ENCODE assay signal across 8 cellular contexts in genomic region chr2:87470381-87471380, GRCh38.
DNase-seq lines count a peak whose midpoint lies in the region; ATAC-seq, FAIRE-seq and TF ChIP-seq lines count a peak whose summit lies in the region.
"Not testable (repeated sequence)": the region's sequence is repeated elsewhere in the genome, so short reads cannot be mapped to it uniquely, and the experiment has no call there.

No MANE protein-coding gene starts in this region.

- peak overlapping the region; percentile 96 for H3K27ac Mint-ChIP-seq in activated naive CD8-positive, alpha-beta T cell
- peak overlapping the region in 7 of 9 donors; percentile 20 to 97 (median 90) for H3K27ac Mint-ChIP-seq in naive thymus-derived CD4-positive, alpha-beta T cell
- H3K27ac Mint-ChIP-seq in stimulated activated naive B cell treated with anti-CD40 and anti-IgM and Interleukin-4, amounts not matched to agents 10 μg/mL and 1 μg/mL and 100 μg/mL, for 72 hours = peak overlapping the region; percentile 100

- H3K9me3 ChIP-seq in naive thymus-derived CD4-positive, alpha-beta T cell (ENCODE audit: control insufficient read depth in 2 of 3, low read length in 3 of 3) = not testable (repeated sequence)

- H3K27me3 ChIP-seq in naive thymus-derived CD4-positive, alpha-beta T cell (ENCODE audit: control insufficient read depth in 2 of 2, insufficient read depth in 2 of 2, low read length in 2 of 2) = not testable (repeated sequence)

- not testable (repeated sequence) for H3K4me3 ChIP-seq in naive thymus-derived CD4-positive, alpha-beta T cell (ENCODE audit: low read length)

- H3K9me3 Mint-ChIP-seq in activated naive CD8-positive, alpha-beta T cell (ENCODE audit: low read depth); naive thymus-derived CD4-positive, alpha-beta T cell; stimulated activated naive B cell treated with anti-CD40 and anti-IgM and Interleukin-4, amounts not matched to agents 10 μg/mL and 1 μg/mL and 100 μg/mL, for 72 hours: not testable (repeated sequence)

- intact Hi-C loops in naive thymus-derived CD4-positive, alpha-beta T cell (cut with micrococcal nuclease) = not testable (repeated sequence)

- peak overlapping the region; percentile 82 for H3K4me3 Mint-ChIP-seq in activated naive CD8-positive, alpha-beta T cell
- peak overlapping the region in 8 of 10 donors; percentile 41 to 76 (median 67) for H3K4me3 Mint-ChIP-seq in naive thymus-derived CD4-positive, alpha-beta T cell
- H3K4me3 Mint-ChIP-seq in stimulated activated naive B cell treated with anti-CD40 and anti-IgM and Interleukin-4, amounts not matched to agents 10 μg/mL and 1 μg/mL and 100 μg/mL, for 72 hours = peak overlapping the region; percentile 86 to 91

- not testable (repeated sequence) for TF ChIP-seq POLR2A in GM12891 (IDR thresholded peaks at IDR 0.05; ENCODE audit: low read depth, low read length)

- not testable (repeated sequence) for H3K36me3 Mint-ChIP-seq in activated naive CD8-positive, alpha-beta T cell; naive thymus-derived CD4-positive, alpha-beta T cell
- H3K36me3 Mint-ChIP-seq in stimulated activated naive B cell treated with anti-CD40 and anti-IgM and Interleukin-4, amounts not matched to agents 10 μg/mL and 1 μg/mL and 100 μg/mL, for 72 hours = peaks cover 8 to 18% of the 10 kb centered on the region in 2 donors

- not testable (repeated sequence) for DNase-seq in GM12891 (ENCODE audit: insufficient read length, low spot score)
- DNase-seq in activated CD4-positive, alpha-beta T cell treated with anti-CD3 and anti-CD28 coated beads, Interleukin-2, amount 50 U/mL, for 24 hours (ENCODE audit: low read depth in 1 of 2, low spot score in 1 of 2) = peak; percentile 44 to 61
- peak in 1 of 9 donors; percentile 59 for DNase-seq in naive thymus-derived CD4-positive, alpha-beta T cell
- peak; percentile 71 for DNase-seq in stimulated activated naive B cell treated with anti-CD40 and anti-IgM and Interleukin-4, amounts not matched to agents 10 μg/mL and 1 μg/mL and 100 μg/mL, for 72 hours

- H3K4me1 ChIP-seq in naive thymus-derived CD4-positive, alpha-beta T cell (ENCODE audit: control insufficient read depth in 2 of 2, insufficient read depth in 2 of 2, low read length in 2 of 2) = peaks cover 3 to 12% of the 10 kb centered on the region in 2 donors

- not testable (repeated sequence) for H3K27me3 Mint-ChIP-seq in activated naive CD8-positive, alpha-beta T cell; naive thymus-derived CD4-positive, alpha-beta T cell; stimulated activated naive B cell treated with anti-CD40 and anti-IgM and Interleukin-4, amounts not matched to agents 10 μg/mL and 1 μg/mL and 100 μg/mL, for 72 hours

- peak overlapping the region; percentile 43 for H3K27ac ChIP-seq in naive thymus-derived CD4-positive, alpha-beta T cell (ENCODE audit: low read depth, low read length)

- CTCF ChIA-PET in naive thymus-derived CD4-positive, alpha-beta T cell (lab: Charles Lee) = not testable (repeated sequence)

- POLR2A ChIA-PET in naive thymus-derived CD4-positive, alpha-beta T cell (lab: Charles Lee) = not testable (repeated sequence)

- peaks cover 29% of the 10 kb centered on the region for H3K4me1 Mint-ChIP-seq in activated naive CD8-positive, alpha-beta T cell (ENCODE audit: low read depth)
- H3K4me1 Mint-ChIP-seq in naive thymus-derived CD4-positive, alpha-beta T cell = peaks cover 0 to 25% (median 10%) of the 10 kb centered on the region in 7 donors
- peaks cover 22 to 38% of the 10 kb centered on the region in 2 donors for H3K4me1 Mint-ChIP-seq in stimulated activated naive B cell treated with anti-CD40 and anti-IgM and Interleukin-4, amounts not matched to agents 10 μg/mL and 1 μg/mL and 100 μg/mL, for 72 hours

- peak; percentile 43 for ATAC-seq in GM19372 (IDR thresholded peaks at IDR 0.05; ENCODE audit: low read depth, unreplicated experiment)
- ATAC-seq in HG02678 (IDR thresholded peaks at IDR 0.05; ENCODE audit: unreplicated experiment) = peak; percentile 57
- ATAC-seq in HG03520 (IDR thresholded peaks at IDR 0.05; ENCODE audit: unreplicated experiment) = peak; percentile 49
- ATAC-seq in naive thymus-derived CD4-positive, alpha-beta T cell = peak; percentile 22
- ATAC-seq in stimulated activated naive B cell treated with anti-CD40 and anti-IgM and Interleukin-4, amounts not matched to agents 10 μg/mL and 1 μg/mL and 100 μg/mL, for 72 hours (replicated peaks) = peak; percentile 48 to 52

- H3K36me3 ChIP-seq in naive thymus-derived CD4-positive, alpha-beta T cell (ENCODE audit: control insufficient read depth in 2 of 3, insufficient read depth in 3 of 3, low read length in 3 of 3) = not testable (repeated sequence)

- FAIRE-seq in GM12891 (lab: Jason Lieb, UNC) = peak; percentile 66
